ENCODE assay signal across 1 cellular context in the genomic region with DNA sequence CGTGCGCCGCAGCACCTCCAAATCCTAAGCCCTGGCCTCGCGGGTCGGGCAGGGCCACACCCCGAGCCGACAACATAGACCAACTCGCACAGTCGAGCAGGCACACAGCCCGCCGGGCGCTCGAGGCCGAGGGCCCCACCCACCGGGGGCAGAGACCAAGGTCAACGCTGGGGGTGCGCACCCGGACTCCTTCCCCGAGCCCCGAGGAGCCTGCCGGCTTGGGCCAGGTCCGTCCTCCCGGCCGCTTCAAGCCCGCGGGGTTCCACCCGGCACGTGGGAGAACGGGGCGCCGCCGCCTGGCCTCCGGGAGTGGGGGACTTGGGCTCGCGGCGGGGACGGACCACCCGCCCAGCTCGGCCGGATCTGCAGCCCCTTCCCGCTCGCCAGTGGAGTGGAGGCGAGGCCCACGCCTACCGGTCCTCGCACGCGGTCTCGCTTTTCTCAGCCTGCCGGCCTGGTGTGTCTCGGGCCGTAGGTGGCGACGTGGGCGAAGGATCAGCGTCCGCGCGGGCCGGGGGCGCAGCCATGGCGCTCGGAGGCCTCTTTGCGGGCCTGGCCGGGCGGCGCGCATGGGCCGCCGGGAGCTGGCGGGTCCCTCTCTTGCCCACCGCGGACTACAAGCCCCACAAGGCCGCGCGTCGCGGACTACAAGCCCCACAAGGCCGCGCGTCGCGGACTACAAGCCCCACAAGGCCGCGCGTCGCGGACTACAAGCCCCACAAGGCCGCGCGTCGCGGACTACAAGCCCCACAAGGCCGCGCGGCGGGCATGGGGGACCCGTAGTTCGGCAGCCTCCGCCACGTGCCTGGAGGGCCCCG.
A peak's percentile ranks its signal among the peaks of the same experiment; 100 is the strongest.
TF ChIP-seq lines count a peak whose summit lies in the region.

A gene (minus strand): TSS at position 571 of the 818 bp plus-strand sequence. CDS start 44 bp downstream, at position 527.

TF ChIP-seq in HepG2, 621 proteins besides CTCF, POLR2A, EP300 and RAD21 (continued from another document and continues in another):
- TF ChIP-seq, protein P1, sequence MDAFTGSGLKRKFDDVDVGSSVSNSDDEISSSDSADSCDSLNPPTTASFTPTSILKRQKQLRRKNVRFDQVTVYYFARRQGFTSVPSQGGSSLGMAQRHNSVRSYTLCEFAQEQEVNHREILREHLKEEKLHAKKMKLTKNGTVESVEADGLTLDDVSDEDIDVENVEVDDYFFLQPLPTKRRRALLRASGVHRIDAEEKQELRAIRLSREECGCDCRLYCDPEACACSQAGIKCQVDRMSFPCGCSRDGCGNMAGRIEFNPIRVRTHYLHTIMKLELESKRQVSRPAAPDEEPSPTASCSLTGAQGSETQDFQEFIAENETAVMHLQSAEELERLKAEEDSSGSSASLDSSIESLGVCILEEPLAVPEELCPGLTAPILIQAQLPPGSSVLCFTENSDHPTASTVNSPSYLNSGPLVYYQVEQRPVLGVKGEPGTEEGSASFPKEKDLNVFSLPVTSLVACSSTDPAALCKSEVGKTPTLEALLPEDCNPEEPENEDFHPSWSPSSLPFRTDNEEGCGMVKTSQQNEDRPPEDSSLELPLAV (CRISPR knock-in tag; conservative IDR thresholded peaks at IDR 0.05; ENCODE audit: low read depth) = peak; percentile 53; the same call in 1 of the 2 replicates
- TF ChIP-seq ZNF614 (CRISPR knock-in tag; IDR thresholded peaks at IDR 0.05; ENCODE audit: borderline replicate concordance) (peak; percentile 95), NFIB (CRISPR knock-in tag; IDR thresholded peaks at IDR 0.05; ENCODE audit: borderline replicate concordance) (no peak), ZNF782 (CRISPR knock-in tag; IDR thresholded peaks at IDR 0.05; ENCODE audit: borderline replicate concordance) (peak; percentile 98), ZNF598 (CRISPR knock-in tag; IDR thresholded peaks at IDR 0.05; ENCODE audit: borderline replicate concordance) (peak; percentile 99), TARDBP (CRISPR knock-in tag; IDR thresholded peaks at IDR 0.05) (peak; percentile 82), ISX (CRISPR knock-in tag; conservative IDR thresholded peaks at IDR 0.05) (peak; percentile 97), POLR2AphosphoS5 (IDR thresholded peaks at IDR 0.05; ENCODE audit: low read depth, low read length) (peak; percentile 91), TP53 (CRISPR knock-in tag; conservative IDR thresholded peaks at IDR 0.05) (peak; percentile 91), ZFX (CRISPR knock-in tag; IDR thresholded peaks at IDR 0.05; ENCODE audit: low read depth) (peak; percentile 100), EHMT2 (IDR thresholded peaks at IDR 0.05; ENCODE audit: borderline replicate concordance, low read depth, low read length) (no peak), RCOR2 (CRISPR knock-in tag; IDR thresholded peaks at IDR 0.05) (peak; percentile 75), ZBTB8A (CRISPR knock-in tag; IDR thresholded peaks at IDR 0.05; ENCODE audit: borderline replicate concordance, low read depth) (peak; percentile 96), ZBTB42 (CRISPR knock-in tag; IDR thresholded peaks at IDR 0.05) (peak; percentile 94; the same call in 1 of the 2 replicates), NFIC (IDR thresholded peaks at IDR 0.05; ENCODE audit: low read length) (no peak), ZNF543 (CRISPR knock-in tag; IDR thresholded peaks at IDR 0.05) (peak; percentile 99), FOXC1 (CRISPR knock-in tag; IDR thresholded peaks at IDR 0.05; ENCODE audit: borderline replicate concordance) (peak; percentile 100), CREB1 (IDR thresholded peaks at IDR 0.05) (peak; percentile 79), CREB1 (CRISPR knock-in tag; IDR thresholded peaks at IDR 0.05) (no peak), ZFP41 (CRISPR knock-in tag; IDR thresholded peaks at IDR 0.05; ENCODE audit: borderline replicate concordance) (peak; percentile 99; the same call in 1 of the 2 replicates), ZFP1 (CRISPR knock-in tag; IDR thresholded peaks at IDR 0.05) (no peak; the same call in none of the 2 replicates), SMYD3 (CRISPR knock-in tag; IDR thresholded peaks at IDR 0.05) (peak; percentile 94), KDM2A (CRISPR knock-in tag; IDR thresholded peaks at IDR 0.05; ENCODE audit: borderline replicate concordance, low read depth) (peak; percentile 99)
- TF ChIP-seq, protein P2, sequence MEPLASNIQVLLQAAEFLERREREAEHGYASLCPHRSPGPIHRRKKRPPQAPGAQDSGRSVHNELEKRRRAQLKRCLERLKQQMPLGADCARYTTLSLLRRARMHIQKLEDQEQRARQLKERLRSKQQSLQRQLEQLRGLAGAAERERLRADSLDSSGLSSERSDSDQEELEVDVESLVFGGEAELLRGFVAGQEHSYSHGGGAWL (CRISPR knock-in tag; IDR thresholded peaks at IDR 0.05) = peak; percentile 99
- TF ChIP-seq, protein P3, sequence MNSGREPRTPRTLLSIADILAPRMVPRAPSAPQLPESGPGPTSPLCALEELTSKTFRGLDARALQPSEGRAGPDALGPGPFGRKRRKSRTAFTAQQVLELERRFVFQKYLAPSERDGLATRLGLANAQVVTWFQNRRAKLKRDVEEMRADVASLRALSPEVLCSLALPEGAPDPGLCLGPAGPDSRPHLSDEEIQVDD (CRISPR knock-in tag; IDR thresholded peaks at IDR 0.05; ENCODE audit: borderline replicate concordance) = peak; percentile 98
- TF ChIP-seq, protein P4, sequence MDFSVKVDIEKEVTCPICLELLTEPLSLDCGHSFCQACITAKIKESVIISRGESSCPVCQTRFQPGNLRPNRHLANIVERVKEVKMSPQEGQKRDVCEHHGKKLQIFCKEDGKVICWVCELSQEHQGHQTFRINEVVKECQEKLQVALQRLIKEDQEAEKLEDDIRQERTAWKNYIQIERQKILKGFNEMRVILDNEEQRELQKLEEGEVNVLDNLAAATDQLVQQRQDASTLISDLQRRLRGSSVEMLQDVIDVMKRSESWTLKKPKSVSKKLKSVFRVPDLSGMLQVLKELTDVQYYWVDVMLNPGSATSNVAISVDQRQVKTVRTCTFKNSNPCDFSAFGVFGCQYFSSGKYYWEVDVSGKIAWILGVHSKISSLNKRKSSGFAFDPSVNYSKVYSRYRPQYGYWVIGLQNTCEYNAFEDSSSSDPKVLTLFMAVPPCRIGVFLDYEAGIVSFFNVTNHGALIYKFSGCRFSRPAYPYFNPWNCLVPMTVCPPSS (IDR thresholded peaks at IDR 0.05) = no peak
- TF ChIP-seq, protein P5, sequence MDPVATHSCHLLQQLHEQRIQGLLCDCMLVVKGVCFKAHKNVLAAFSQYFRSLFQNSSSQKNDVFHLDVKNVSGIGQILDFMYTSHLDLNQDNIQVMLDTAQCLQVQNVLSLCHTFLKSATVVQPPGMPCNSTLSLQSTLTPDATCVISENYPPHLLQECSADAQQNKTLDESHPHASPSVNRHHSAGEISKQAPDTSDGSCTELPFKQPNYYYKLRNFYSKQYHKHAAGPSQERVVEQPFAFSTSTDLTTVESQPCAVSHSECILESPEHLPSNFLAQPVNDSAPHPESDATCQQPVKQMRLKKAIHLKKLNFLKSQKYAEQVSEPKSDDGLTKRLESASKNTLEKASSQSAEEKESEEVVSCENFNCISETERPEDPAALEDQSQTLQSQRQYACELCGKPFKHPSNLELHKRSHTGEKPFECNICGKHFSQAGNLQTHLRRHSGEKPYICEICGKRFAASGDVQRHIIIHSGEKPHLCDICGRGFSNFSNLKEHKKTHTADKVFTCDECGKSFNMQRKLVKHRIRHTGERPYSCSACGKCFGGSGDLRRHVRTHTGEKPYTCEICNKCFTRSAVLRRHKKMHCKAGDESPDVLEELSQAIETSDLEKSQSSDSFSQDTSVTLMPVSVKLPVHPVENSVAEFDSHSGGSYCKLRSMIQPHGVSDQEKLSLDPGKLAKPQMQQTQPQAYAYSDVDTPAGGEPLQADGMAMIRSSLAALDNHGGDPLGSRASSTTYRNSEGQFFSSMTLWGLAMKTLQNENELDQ (CRISPR knock-in tag; IDR thresholded peaks at IDR 0.05; ENCODE audit: borderline replicate concordance) = peak; percentile 53
- TF ChIP-seq, protein P6, sequence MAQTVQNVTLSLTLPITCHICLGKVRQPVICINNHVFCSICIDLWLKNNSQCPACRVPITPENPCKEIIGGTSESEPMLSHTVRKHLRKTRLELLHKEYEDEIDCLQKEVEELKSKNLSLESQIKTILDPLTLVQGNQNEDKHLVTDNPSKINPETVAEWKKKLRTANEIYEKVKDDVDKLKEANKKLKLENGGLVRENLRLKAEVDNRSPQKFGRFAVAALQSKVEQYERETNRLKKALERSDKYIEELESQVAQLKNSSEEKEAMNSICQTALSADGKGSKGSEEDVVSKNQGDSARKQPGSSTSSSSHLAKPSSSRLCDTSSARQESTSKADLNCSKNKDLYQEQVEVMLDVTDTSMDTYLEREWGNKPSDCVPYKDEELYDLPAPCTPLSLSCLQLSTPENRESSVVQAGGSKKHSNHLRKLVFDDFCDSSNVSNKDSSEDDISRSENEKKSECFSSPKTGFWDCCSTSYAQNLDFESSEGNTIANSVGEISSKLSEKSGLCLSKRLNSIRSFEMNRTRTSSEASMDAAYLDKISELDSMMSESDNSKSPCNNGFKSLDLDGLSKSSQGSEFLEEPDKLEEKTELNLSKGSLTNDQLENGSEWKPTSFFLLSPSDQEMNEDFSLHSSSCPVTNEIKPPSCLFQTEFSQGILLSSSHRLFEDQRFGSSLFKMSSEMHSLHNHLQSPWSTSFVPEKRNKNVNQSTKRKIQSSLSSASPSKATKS (CRISPR knock-in tag; IDR thresholded peaks at IDR 0.05) = no peak
- TF ChIP-seq, protein P7, sequence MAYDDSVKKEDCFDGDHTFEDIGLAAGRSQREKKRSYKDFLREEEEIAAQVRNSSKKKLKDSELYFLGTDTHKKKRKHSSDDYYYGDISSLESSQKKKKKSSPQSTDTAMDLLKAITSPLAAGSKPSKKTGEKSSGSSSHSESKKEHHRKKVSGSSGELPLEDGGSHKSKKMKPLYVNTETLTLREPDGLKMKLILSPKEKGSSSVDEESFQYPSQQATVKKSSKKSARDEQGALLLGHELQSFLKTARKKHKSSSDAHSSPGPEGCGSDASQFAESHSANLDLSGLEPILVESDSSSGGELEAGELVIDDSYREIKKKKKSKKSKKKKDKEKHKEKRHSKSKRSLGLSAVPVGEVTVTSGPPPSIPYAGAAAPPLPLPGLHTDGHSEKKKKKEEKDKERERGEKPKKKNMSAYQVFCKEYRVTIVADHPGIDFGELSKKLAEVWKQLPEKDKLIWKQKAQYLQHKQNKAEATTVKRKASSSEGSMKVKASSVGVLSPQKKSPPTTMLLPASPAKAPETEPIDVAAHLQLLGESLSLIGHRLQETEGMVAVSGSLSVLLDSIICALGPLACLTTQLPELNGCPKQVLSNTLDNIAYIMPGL (CRISPR knock-in tag; IDR thresholded peaks at IDR 0.05; ENCODE audit: borderline replicate concordance in 1 of 2, low read depth in 1 of 2) = peak; percentile 98 to 100
- TF ChIP-seq, protein P8, sequence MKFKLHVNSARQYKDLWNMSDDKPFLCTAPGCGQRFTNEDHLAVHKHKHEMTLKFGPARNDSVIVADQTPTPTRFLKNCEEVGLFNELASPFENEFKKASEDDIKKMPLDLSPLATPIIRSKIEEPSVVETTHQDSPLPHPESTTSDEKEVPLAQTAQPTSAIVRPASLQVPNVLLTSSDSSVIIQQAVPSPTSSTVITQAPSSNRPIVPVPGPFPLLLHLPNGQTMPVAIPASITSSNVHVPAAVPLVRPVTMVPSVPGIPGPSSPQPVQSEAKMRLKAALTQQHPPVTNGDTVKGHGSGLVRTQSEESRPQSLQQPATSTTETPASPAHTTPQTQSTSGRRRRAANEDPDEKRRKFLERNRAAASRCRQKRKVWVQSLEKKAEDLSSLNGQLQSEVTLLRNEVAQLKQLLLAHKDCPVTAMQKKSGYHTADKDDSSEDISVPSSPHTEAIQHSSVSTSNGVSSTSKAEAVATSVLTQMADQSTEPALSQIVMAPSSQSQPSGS (CRISPR knock-in tag; IDR thresholded peaks at IDR 0.05) = peak; percentile 70
- TF ChIP-seq, protein P9, sequence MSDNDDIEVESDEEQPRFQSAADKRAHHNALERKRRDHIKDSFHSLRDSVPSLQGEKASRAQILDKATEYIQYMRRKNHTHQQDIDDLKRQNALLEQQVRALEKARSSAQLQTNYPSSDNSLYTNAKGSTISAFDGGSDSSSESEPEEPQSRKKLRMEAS (IDR thresholded peaks at IDR 0.05) = peak; percentile 93
- TF ChIP-seq, protein P10, sequence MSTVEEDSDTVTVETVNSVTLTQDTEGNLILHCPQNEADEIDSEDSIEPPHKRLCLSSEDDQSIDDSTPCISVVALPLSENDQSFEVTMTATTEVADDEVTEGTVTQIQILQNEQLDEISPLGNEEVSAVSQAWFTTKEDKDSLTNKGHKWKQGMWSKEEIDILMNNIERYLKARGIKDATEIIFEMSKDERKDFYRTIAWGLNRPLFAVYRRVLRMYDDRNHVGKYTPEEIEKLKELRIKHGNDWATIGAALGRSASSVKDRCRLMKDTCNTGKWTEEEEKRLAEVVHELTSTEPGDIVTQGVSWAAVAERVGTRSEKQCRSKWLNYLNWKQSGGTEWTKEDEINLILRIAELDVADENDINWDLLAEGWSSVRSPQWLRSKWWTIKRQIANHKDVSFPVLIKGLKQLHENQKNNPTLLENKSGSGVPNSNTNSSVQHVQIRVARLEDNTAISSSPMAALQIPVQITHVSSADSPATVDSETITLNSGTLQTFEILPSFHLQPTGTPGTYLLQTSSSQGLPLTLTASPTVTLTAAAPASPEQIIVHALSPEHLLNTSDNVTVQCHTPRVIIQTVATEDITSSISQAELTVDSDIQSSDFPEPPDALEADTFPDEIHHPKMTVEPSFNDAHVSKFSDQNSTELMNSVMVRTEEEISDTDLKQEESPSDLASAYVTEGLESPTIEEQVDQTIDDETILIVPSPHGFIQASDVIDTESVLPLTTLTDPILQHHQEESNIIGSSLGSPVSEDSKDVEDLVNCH (CRISPR knock-in tag; IDR thresholded peaks at IDR 0.05) = peak; percentile 94
- TF ChIP-seq, protein P11, sequence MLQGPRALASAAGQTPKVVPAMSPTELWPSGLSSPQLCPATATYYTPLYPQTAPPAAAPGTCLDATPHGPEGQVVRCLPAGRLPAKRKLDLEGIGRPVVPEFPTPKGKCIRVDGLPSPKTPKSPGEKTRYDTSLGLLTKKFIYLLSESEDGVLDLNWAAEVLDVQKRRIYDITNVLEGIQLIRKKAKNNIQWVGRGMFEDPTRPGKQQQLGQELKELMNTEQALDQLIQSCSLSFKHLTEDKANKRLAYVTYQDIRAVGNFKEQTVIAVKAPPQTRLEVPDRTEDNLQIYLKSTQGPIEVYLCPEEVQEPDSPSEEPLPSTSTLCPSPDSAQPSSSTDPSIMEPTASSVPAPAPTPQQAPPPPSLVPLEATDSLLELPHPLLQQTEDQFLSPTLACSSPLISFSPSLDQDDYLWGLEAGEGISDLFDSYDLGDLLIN (CRISPR knock-in tag; IDR thresholded peaks at IDR 0.05; ENCODE audit: borderline replicate concordance) = peak; percentile 91
